Comparison of ENCODE assay signal across 28 cellular contexts in the genomic region with DNA sequence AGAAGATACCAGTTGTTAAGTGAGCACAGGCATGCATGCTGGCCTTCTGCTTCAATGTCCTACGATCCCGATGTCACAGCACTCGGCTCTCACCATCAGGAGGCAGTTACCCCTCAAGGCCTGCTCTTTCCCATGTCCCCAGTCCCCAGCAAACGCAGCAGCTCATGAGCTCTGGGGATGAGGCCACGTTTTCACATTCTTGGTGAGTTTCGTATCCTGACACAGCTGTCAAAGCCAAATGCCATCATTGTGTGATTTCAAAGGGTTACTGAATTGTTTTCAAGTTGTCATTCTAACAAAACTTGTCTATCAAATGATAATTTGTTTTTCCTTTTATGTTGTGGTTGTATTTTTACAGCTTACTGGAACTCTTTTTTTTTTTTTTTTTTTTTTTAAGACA.
"Had no signal": no experiment of that assay in that cellular context is flagged by ENCODE, and none has a peak within 500 bp of the region (broad histone marks: within the 10 kb centered on the region; RNA-seq: fewer than 3 reads in every experiment).

No MANE protein-coding gene starts in this region.

- H3K36me3 ChIP-seq: ascending aorta, MG63, Peyer's patch, SJSA1 had no signal

- H3K27me3 ChIP-seq: ascending aorta, Peyer's patch had no signal

- DNase-seq: activated CD4-positive, alpha-beta T cell treated with anti-CD3 and anti-CD28 coated beads, Interleukin-2, amount 10 ng/mL, durations not matched to agents 7 days and 5 days; activated CD4-positive, alpha-beta T cell treated with anti-CD3 and anti-CD28 coated beads, Interleukin-2, amount 50 U/mL, for 48 hours; activated CD8-positive, alpha-beta T cell treated with anti-CD3 and anti-CD28 coated beads, Interleukin-2, amount 10 ng/mL, durations not matched to agents 7 days and 5 days; activated gamma-delta T cell; activated naive CD4-positive, alpha-beta T cell treated with Interleukin-2 at 50 U/mL for 16 hours; activated naive CD8-positive, alpha-beta T cell treated with anti-CD3 and anti-CD28 coated beads, Interleukin-2, amount 10 ng/mL, durations not matched to agents 7 days and 5 days; activated T-cell treated with anti-CD3 and anti-CD28 coated beads, Interleukin-2, amount 50 U/mL, for 24 hours; Kasumi-1; KG1; MG63; NCI-H1048; NCI-H1436 treated with DMSO at 0.1 percent for 48 hours; NCI-H187; NCI-H2029 treated with DMSO at 0.1 percent for 48 hours; NCI-H2107; NCI-H2171; NCI-H510A; NCI-H526; NCI-H748 treated with DMSO at 0.1 percent for 48 hours; NK-92 treated with Interleukin-12 subunit alpha and Interleukin-12 subunit beta, amount 100 ng/mL, for 24 hours; PC-3; Peyer's patch; RPMI8226; SHP77 treated with DMSO at 0.1 percent for 48 hours; SK-N-SH had no signal

- H3K27ac ChIP-seq: ascending aorta, Peyer's patch, SJSA1 had no signal

- H3K4me2 ChIP-seq: SK-N-SH had no signal

- H3K9me2 ChIP-seq: SK-N-SH had no signal

- H3K9ac ChIP-seq: SK-N-SH had no signal

- H3K4me3 ChIP-seq: ascending aorta, MG63, Peyer's patch, SJSA1 had no signal

- FAIRE-seq: TTC549 had no signal

- H3K9me3 ChIP-seq: ascending aorta, MG63, Peyer's patch, SJSA1, SK-N-SH had no signal

- H3K4me1 ChIP-seq: ascending aorta, Peyer's patch, SJSA1 had no signal
